ENCODE assay signal across 9 cellular contexts in genomic region chr11:65859812-65860277, GRCh38. TPM values are rescaled to one million over a fixed set of nuclear protein-coding genes. Genes with fewer than 3 reads are reported as not detected.
DNase-seq lines count a peak whose midpoint lies in the region; ATAC-seq and TF ChIP-seq lines count a peak whose summit lies in the region.
"Had no signal": no experiment of that assay in that cellular context is flagged by ENCODE, and none has a peak within 500 bp of the region (broad histone marks: within the 10 kb centered on the region; RNA-seq: fewer than 3 reads in every experiment).

No MANE protein-coding gene starts in this region.

- peaks cover 28% of the 10 kb centered on the region for H3K36me3 Mint-ChIP-seq in activated naive CD8-positive, alpha-beta T cell treated with anti-CD3 and anti-CD28 coated beads, Interleukin-2, amount 10 ng/mL, durations not matched to agents 7 days and 5 days

- no peaks in the 10 kb centered on the region for H3K9me3 Mint-ChIP-seq in activated naive CD8-positive, alpha-beta T cell treated with anti-CD3 and anti-CD28 coated beads, Interleukin-2, amount 10 ng/mL, durations not matched to agents 7 days and 5 days

- POLR2A ChIA-PET in activated naive CD8-positive, alpha-beta T cell treated with anti-CD3 and anti-CD28 coated beads, Interleukin-2, amount 10 ng/mL, durations not matched to agents 7 days and 5 days (lab: Charles Lee), result interaction anchor here (0.6 to 8.3 kb wide), 34 partner anchors 7 to 607 kb away, joined by 3 to 304 read pairs (median 5); partner anchors contain the start of genes AP5B1, BANF1, CCDC85B and CD248

- no peaks in the 10 kb centered on the region for H3K9me3 ChIP-seq in left lung
- no peaks in the 10 kb centered on the region for H3K9me3 ChIP-seq in testis

- H3K27ac ChIP-seq in left lung (peak overlapping the region; percentile 95 to 99), testis (peak overlapping the region; percentile 88 to 94)

- H3K27ac Mint-ChIP-seq in activated naive CD8-positive, alpha-beta T cell treated with anti-CD3 and anti-CD28 coated beads, Interleukin-2, amount 10 ng/mL, durations not matched to agents 7 days and 5 days, result peak overlapping the region; percentile 98

- H3K27me3 Mint-ChIP-seq in activated naive CD8-positive, alpha-beta T cell treated with anti-CD3 and anti-CD28 coated beads, Interleukin-2, amount 10 ng/mL, durations not matched to agents 7 days and 5 days, result no peaks in the 10 kb centered on the region

- TF ChIP-seq POLR2A in testis (IDR thresholded peaks at IDR 0.05), result no peak

- 0 to 1% methylated on average over 16 of the region's 16 CpGs for WGBS in testis, 2 donors

- H3K36me3 ChIP-seq in left lung (peaks cover 6 to 47% of the 10 kb centered on the region in 2 donors), testis (ENCODE audit: low read depth, missing control alignments) (no peaks in the 10 kb centered on the region)

- DNase-seq in Ammon's horn (ENCODE audit: low spot score) (peak; percentile 42), left lung (peak in 1 of 2 donors; percentile 79), testis (peak; percentile 51), 8988T (no peak), NCI-H2081 (lab: John Stamatoyannopoulos, UW) (no peak)
- no peak for DNase-seq in activated naive CD8-positive, alpha-beta T cell treated with anti-CD3 and anti-CD28 coated beads, Interleukin-2, amount 10 ng/mL, durations not matched to agents 7 days and 5 days

- peaks cover 19 to 68% of the 10 kb centered on the region in 2 donors for H3K4me1 ChIP-seq in left lung
- H3K4me1 ChIP-seq in testis, result peaks cover 13% of the 10 kb centered on the region

- peak overlapping the region; percentile 78 to 96 for H3K4me3 ChIP-seq in left lung
- H3K4me3 ChIP-seq in testis, result peak overlapping the region; percentile 85 to 97

- intact Hi-C loops in left lung (cut with DNase I), result no loop called here
- intact Hi-C loops in testis (cut with DNase I; ENCODE audit: low total_unique reads), result no loop called here

- H3K4me3 Mint-ChIP-seq in activated naive CD8-positive, alpha-beta T cell treated with anti-CD3 and anti-CD28 coated beads, Interleukin-2, amount 10 ng/mL, durations not matched to agents 7 days and 5 days, result peak overlapping the region; percentile 91

- TF ChIP-seq CTCF in left lung (IDR thresholded peaks at IDR 0.05), result no peak
- TF ChIP-seq CTCF in testis (IDR thresholded peaks at IDR 0.05), result no peak

- ATAC-seq in HG02938 (IDR thresholded peaks at IDR 0.05; ENCODE audit: unreplicated experiment), result peak; percentile 0
- ATAC-seq in activated naive CD8-positive, alpha-beta T cell treated with anti-CD3 and anti-CD28 coated beads, Interleukin-2, amount 10 ng/mL, durations not matched to agents 7 days and 5 days (ENCODE audit: low read depth), result peak; percentile 0
- ATAC-seq in left lung, result no peak
- no peak for ATAC-seq in HG03139 (IDR thresholded peaks at IDR 0.05; ENCODE audit: unreplicated experiment)

- H3K27me3 ChIP-seq in left lung (no peaks in the 10 kb centered on the region), testis (no peaks in the 10 kb centered on the region)

- peaks cover 34% of the 10 kb centered on the region for H3K4me1 Mint-ChIP-seq in activated naive CD8-positive, alpha-beta T cell treated with anti-CD3 and anti-CD28 coated beads, Interleukin-2, amount 10 ng/mL, durations not matched to agents 7 days and 5 days

RNA-seq across cellular contexts. Expression of gene MUS81, which starts 0.4 kb away (rescaled TPM):
- 100 to 1,000 TPM; 102 to 110 TPM for total RNA-seq in activated naive CD8-positive, alpha-beta T cell treated with anti-CD3 and anti-CD28 coated beads, Interleukin-2, amount 10 ng/mL, durations not matched to agents 7 days and 5 days
- 10 to 100 TPM; 43.4 to 50.7 TPM for total RNA-seq in left lung
- 10 to 100 TPM; 57.2 to 74.0 TPM for total RNA-seq in testis
- polyA plus RNA-seq in testis (ENCODE audit: insufficient read depth, low read depth, low replicate concordance), result 49.9 TPM

RNA-seq across cellular contexts. Expression of gene CFL1, which starts 1.9 kb away (rescaled TPM):
- total RNA-seq in activated naive CD8-positive, alpha-beta T cell treated with anti-CD3 and anti-CD28 coated beads, Interleukin-2, amount 10 ng/mL, durations not matched to agents 7 days and 5 days, result 1,000 to 10,000 TPM; 1,357 to 1,424 TPM
- total RNA-seq in left lung, result 1,000 to 10,000 TPM in 1 of 2 donors, 100 to 1,000 TPM in 1; 790 to 1,162 TPM
- total RNA-seq in testis, result 100 to 1,000 TPM; 522 to 570 TPM
- 647 TPM for polyA plus RNA-seq in testis (ENCODE audit: insufficient read depth, low read depth, low replicate concordance)

RNA-seq across cellular contexts. Expression of gene EFEMP2, which starts 12.8 kb away (rescaled TPM):
- 10 to 100 TPM; 15.3 to 20.0 TPM for total RNA-seq in activated naive CD8-positive, alpha-beta T cell treated with anti-CD3 and anti-CD28 coated beads, Interleukin-2, amount 10 ng/mL, durations not matched to agents 7 days and 5 days
- total RNA-seq in left lung (100 to 1,000 TPM in 1 of 2 donors, 10 to 100 TPM in 1; 67.6 to 113 TPM), testis (10 to 100 TPM; 47.4 to 52.4 TPM)
- polyA plus RNA-seq in testis (ENCODE audit: insufficient read depth, low read depth, low replicate concordance), result 100 TPM

RNA-seq across cellular contexts. Expression of gene CTSW, which starts 19.8 kb away (rescaled TPM):
- total RNA-seq in activated naive CD8-positive, alpha-beta T cell treated with anti-CD3 and anti-CD28 coated beads, Interleukin-2, amount 10 ng/mL, durations not matched to agents 7 days and 5 days, result 100 to 1,000 TPM; 161 to 175 TPM
- total RNA-seq in left lung, result 1 to 10 TPM; 5.8 to 9.1 TPM
- 1 to 10 TPM in 1 of 2 donors, under 1 TPM in 1; 0.71 to 2.7 TPM for total RNA-seq in testis
- polyA plus RNA-seq in testis (ENCODE audit: insufficient read depth, low read depth, low replicate concordance), result 4.4 TPM
- total RNA-seq: pulmonary artery endothelial cell had no signal

RNA-seq across cellular contexts. Expression of gene SNX32, which starts 26.1 kb away (rescaled TPM):
- 1 to 10 TPM; 2.6 to 3.6 TPM for total RNA-seq in activated naive CD8-positive, alpha-beta T cell treated with anti-CD3 and anti-CD28 coated beads, Interleukin-2, amount 10 ng/mL, durations not matched to agents 7 days and 5 days
- total RNA-seq in left lung (1 to 10 TPM in 1 of 2 donors, under 1 TPM in 1; 0.24 to 1.9 TPM), testis (1 to 10 TPM; 3.2 to 4.0 TPM)
- 4.9 TPM for polyA plus RNA-seq in testis (ENCODE audit: insufficient read depth, low read depth, low replicate concordance)

Comparison
In these comparisons a context has a peak if more than half of its experiments do, and no peak if none do; other contexts are left out.
1. DNase-seq: peak in Ammon's horn (single experiment) and testis (single experiment); none in activated naive CD8-positive, alpha-beta T cell treated with anti-CD3 and anti-CD28 coated beads, Interleukin-2, amount 10 ng/mL, durations not matched to agents 7 days and 5 days (single experiment), 8988T (single experiment) and NCI-H2081 (0 of 2).
2. ATAC-seq: peak in HG02938 (single experiment) and activated naive CD8-positive, alpha-beta T cell treated with anti-CD3 and anti-CD28 coated beads, Interleukin-2, amount 10 ng/mL, durations not matched to agents 7 days and 5 days (single experiment); none in left lung (single experiment) and HG03139 (single experiment).